22 cellular contexts compared by ENCODE assay signal in genomic region chr17:70089513-70090148, GRCh38. TPM values are rescaled to one million over a fixed set of nuclear protein-coding genes. Genes with fewer than 3 reads are reported as not detected.
DNase-seq lines count a peak whose midpoint lies in the region; ATAC-seq, FAIRE-seq and TF ChIP-seq lines count a peak whose summit lies in the region.
"Had no signal": no experiment of that assay in that cellular context is flagged by ENCODE, and none has a peak within 500 bp of the region (broad histone marks: within the 10 kb centered on the region; RNA-seq: fewer than 3 reads in every experiment).

No MANE protein-coding gene starts in this region.

- no peaks in the 10 kb centered on the region for H3K36me3 ChIP-seq in neural cell (ENCODE audit: insufficient read depth, low read length)
- H3K36me3 ChIP-seq: SJSA1 had no signal

- H3K4me2 ChIP-seq in neural cell (ENCODE audit: low read length), result no peak overlapping the region
- H3K4me2 ChIP-seq: KMS-11 had no signal

- H3K4me3 Mint-ChIP-seq in activated T-cell treated with anti-CD3 and anti-CD28 coated beads, Interleukin-2, amount 50 U/mL, for 72 hours, result no peak overlapping the region

- H3K9me3 ChIP-seq in neural cell (ENCODE audit: low read length), result no peaks in the 10 kb centered on the region
- H3K9me3 ChIP-seq: SJSA1, testis had no signal

- H3K9me2 ChIP-seq in neural cell (ENCODE audit: insufficient read depth, low read length), result no peaks in the 10 kb centered on the region

- TF ChIP-seq CTCF in neural cell (IDR thresholded peaks at IDR 0.05; ENCODE audit: poor library complexity, severe bottlenecking), result no peak

- no peaks in the 10 kb centered on the region for H3F3A ChIP-seq in neural cell (ENCODE audit: insufficient read depth, low read length, poor library complexity, severe bottlenecking)

- H3K4me3 ChIP-seq in neural cell (ENCODE audit: low read length), result no peak overlapping the region
- H3K4me3 ChIP-seq: SJSA1, testis had no signal

- no peaks in the 10 kb centered on the region for H3K4me1 Mint-ChIP-seq in activated T-cell treated with anti-CD3 and anti-CD28 coated beads, Interleukin-2, amount 50 U/mL, for 72 hours (ENCODE audit: low read depth)

- no peaks in the 10 kb centered on the region for H3K79me2 ChIP-seq in neural cell (replicated peaks; ENCODE audit: insufficient read depth, low read length)

- no peak for TF ChIP-seq RAD21 in neural cell (conservative IDR thresholded peaks at IDR 0.05)

- no peak for ATAC-seq in GM19397 (IDR thresholded peaks at IDR 0.05; ENCODE audit: unreplicated experiment)
- ATAC-seq in activated T-cell treated with anti-CD3 and anti-CD28 coated beads, Interleukin-2, amount 50 U/mL, for 72 hours (replicated peaks in 1 of 2), result no peak

- no peak overlapping the region for H3K9ac ChIP-seq in neural cell (ENCODE audit: low read length)
- H3K9ac ChIP-seq: KMS-11 had no signal

- H3K27me3 Mint-ChIP-seq in activated T-cell treated with anti-CD3 and anti-CD28 coated beads, Interleukin-2, amount 50 U/mL, for 72 hours (ENCODE audit: low read depth), result no peaks in the 10 kb centered on the region

- peaks cover 1 to 2% of the 10 kb centered on the region in 2 donors for H3K36me3 Mint-ChIP-seq in activated T-cell treated with anti-CD3 and anti-CD28 coated beads, Interleukin-2, amount 50 U/mL, for 72 hours (ENCODE audit: insufficient read depth in 2 of 2)

- H3K9me3 Mint-ChIP-seq in activated T-cell treated with anti-CD3 and anti-CD28 coated beads, Interleukin-2, amount 50 U/mL, for 72 hours, result peaks cover 2 to 6% of the 10 kb centered on the region in 2 donors

- H4K20me1 ChIP-seq in neural cell (ENCODE audit: insufficient read depth), result no peaks in the 10 kb centered on the region

- in situ Hi-C loops in Caki2 (cut with HindIII; ENCODE audit: low pct_unique_long_range_greater_than_20kb, low sequenced_read_pairs), result no loop called here

- H3K27ac ChIP-seq in neural cell (ENCODE audit: low read length), result no peak overlapping the region
- H3K27ac ChIP-seq: KMS-11, SJSA1, testis had no signal

- DNase-seq in Caki2 (ENCODE audit: low read depth), result peak; percentile 89
- peak; percentile 92 for DNase-seq in NCI-H69 (lab: John Stamatoyannopoulos, UW)
- DNase-seq in NCI-H2107 (lab: John Stamatoyannopoulos, UW), result no peak
- no peak for DNase-seq in MV-4-11 (lab: John Stamatoyannopoulos, UW)
- no peak for DNase-seq in activated T-cell treated with anti-CD3 and anti-CD28 coated beads, Interleukin-2, amount 50 U/mL, for 72 hours
- DNase-seq: activated CD4-positive, alpha-beta T cell treated with anti-CD3 and anti-CD28 coated beads for 1 hour; activated gamma-delta T cell treated with Interleukin-2 at 50 U/mL for 16 hours; Calu3; GF-D8; GOT3; hypothalamus; NCI-H1105 treated with DMSO at 0.1 percent for 48 hours; NCI-H345; T-helper 9 cell; testis had no signal

- H2AFZ ChIP-seq in neural cell (ENCODE audit: low read depth, low read length), result no peak overlapping the region

- no peak overlapping the region for H3K27ac Mint-ChIP-seq in activated T-cell treated with anti-CD3 and anti-CD28 coated beads, Interleukin-2, amount 50 U/mL, for 72 hours

- FAIRE-seq in endometrium (lab: Jason Lieb, UNC), result peak; percentile 85
- FAIRE-seq: GM12892 had no signal

- TF ChIP-seq EP300 in neural cell (conservative IDR thresholded peaks at IDR 0.05; ENCODE audit: poor library complexity, severe bottlenecking), result no peak

- no peaks in the 10 kb centered on the region for H3K27me3 ChIP-seq in neural cell (ENCODE audit: insufficient read depth, low read depth, low read length)
- H3K27me3 ChIP-seq: SJSA1, testis had no signal

TF ChIP-seq in neural cell, 6 proteins besides CTCF, POLR2A, EP300 and RAD21:
- TF ChIP-seq MXI1 (conservative IDR thresholded peaks at IDR 0.05; ENCODE audit: poor library complexity, severe bottlenecking) (no peak), POLR2AphosphoS5 (IDR thresholded peaks at IDR 0.05) (peak; percentile 26), EZH2 (IDR thresholded peaks at IDR 0.05; ENCODE audit: borderline replicate concordance, insufficient read depth, low read length, poor library complexity, severe bottlenecking) (no peak)

RNA-seq across cellular contexts. Expression of gene KCNJ16, which starts 14.6 kb away (rescaled TPM):
- total RNA-seq in Caki2 (2014; rRNA removed; shearing (Covaris generic); ENCODE audit: low replicate concordance), result 38.1 and 44.6 TPM in 2 replicates
- polyA plus RNA-seq in neural cell, result 1.5 and 1.7 TPM in 2 replicates
- 1.5 and 1.7 TPM in 2 replicates for polyA minus RNA-seq in neural cell
- total RNA-seq in activated T-cell treated with anti-CD3 and anti-CD28 coated beads, Interleukin-2, amount 50 U/mL, for 72 hours, result not detected
- total RNA-seq: Calu3, osteocyte, SJSA1 had no signal

Comparison
In these comparisons a context has a peak if more than half of its experiments do, and no peak if none do; other contexts are left out.
1. DNase-seq: peak in Caki2 (single experiment) and NCI-H69 (single experiment); none in NCI-H2107 (single experiment), MV-4-11 (single experiment) and activated T-cell treated with anti-CD3 and anti-CD28 coated beads, Interleukin-2, amount 50 U/mL, for 72 hours (0 of 2).
2. RNA of gene KCNJ16, which starts 14.6 kb away (total RNA-seq): 38.1 to 44.6 TPM in Caki2; not detected in activated T-cell treated with anti-CD3 and anti-CD28 coated beads, Interleukin-2, amount 50 U/mL, for 72 hours; every median in the first group is over 10 times any median in the second.